In the genomic region with DNA sequence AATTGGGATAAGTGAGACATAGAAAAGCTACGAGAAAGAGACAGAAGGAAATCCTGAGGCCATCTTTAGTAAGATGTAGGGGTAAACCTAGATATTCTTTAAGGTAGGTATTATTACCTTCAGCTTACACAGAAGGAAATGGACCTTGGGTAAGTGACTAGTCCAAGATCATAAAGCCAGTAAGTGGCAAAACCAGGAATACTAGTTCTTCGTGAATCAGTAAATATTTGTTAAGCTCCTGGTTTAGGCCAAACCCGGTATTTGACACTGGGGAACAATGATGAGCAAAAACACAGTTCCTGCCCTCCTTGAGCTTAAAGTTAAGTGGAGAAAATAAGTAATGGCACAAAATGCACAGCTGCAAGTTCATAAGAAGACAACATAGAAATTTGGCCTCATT, we compare ENCODE assay signal across 32 cellular contexts.
"Had no signal": no experiment of that assay in that cellular context is flagged by ENCODE, and none has a peak within 500 bp of the region (broad histone marks: within the 10 kb centered on the region; RNA-seq: fewer than 3 reads in every experiment).

No MANE protein-coding gene starts in this region.

- DNase-seq: activated B cell treated with CpG ODN at 0.5 μM for 24 hours; activated CD4-positive, alpha-beta T cell treated with anti-CD3 and anti-CD28 coated beads for 4 hours; activated CD4-positive, alpha-beta T cell treated with anti-CD3 and anti-CD28 coated beads, Interleukin-2, amount 10 ng/mL, durations not matched to agents 24 days and 14 days; activated CD4-positive, alpha-beta T cell treated with anti-CD3 and anti-CD28 coated beads, Interleukin-2, amount 50 U/mL, for 1 hour; activated CD4-positive, alpha-beta T cell treated with anti-CD3 and anti-CD28 coated beads, Interleukin-2, amount 50 U/mL, for 4 hours; activated CD4-positive, CD25-positive, alpha-beta regulatory T cell treated with anti-CD3 and anti-CD28 coated beads, Interleukin-2, amount 50 U/mL, for 72 hours; activated CD8-positive, alpha-beta memory T cell treated with anti-CD3 and anti-CD28 coated beads, Interleukin-2, amount 50 U/mL, for 48 hours; activated CD8-positive, alpha-beta T cell treated with anti-CD3 and anti-CD28 coated beads for 36 hours; activated effector memory CD4-positive, alpha-beta T cell treated with Interleukin-2 at 50 U/mL for 16 hours; activated gamma-delta T cell; activated naive CD4-positive, alpha-beta T cell treated with anti-CD3 and anti-CD28 coated beads, Interleukin-2, amount 10 ng/mL, durations not matched to agents 7 days and 5 days; activated naive CD4-positive, alpha-beta T cell treated with Interleukin-2 at 50 U/mL for 16 hours; activated naive CD8-positive, alpha-beta T cell treated with anti-CD3 and anti-CD28 coated beads, Interleukin-2, amount 10 ng/mL, durations not matched to agents 7 days and 5 days; activated naive CD8-positive, alpha-beta T cell treated with anti-CD3 and anti-CD28 coated beads, Interleukin-2, amount 50 U/mL, for 24 hours; activated T-cell treated with anti-CD3 and anti-CD28 coated beads, Interleukin-2, amount 50 U/mL, for 24 hours; activated T-cell treated with anti-CD3 and anti-CD28 coated beads, Interleukin-2, amount 50 U/mL, for 48 hours; amygdala; anterior cingulate cortex; caudate nucleus; cerebellar nuclear complex; T-helper 2 cell; T-helper 9 cell had no signal

- H3K27ac Mint-ChIP-seq: activated B cell treated with CpG ODN at 0.5 μM for 24 hours; activated CD4-positive, alpha-beta T cell treated with anti-CD3 and anti-CD28 coated beads, Interleukin-2, amount 10 ng/mL, durations not matched to agents 24 days and 14 days; activated CD8-positive, alpha-beta T cell treated with anti-CD3 and anti-CD28 coated beads for 36 hours; activated naive CD4-positive, alpha-beta T cell treated with anti-CD3 and anti-CD28 coated beads, Interleukin-2, amount 10 ng/mL, durations not matched to agents 7 days and 5 days; activated naive CD8-positive, alpha-beta T cell; activated naive CD8-positive, alpha-beta T cell treated with anti-CD3 and anti-CD28 coated beads, Interleukin-2, amount 10 ng/mL, durations not matched to agents 7 days and 5 days; activated naive CD8-positive, alpha-beta T cell treated with anti-CD3 and anti-CD28 coated beads, Interleukin-2, amount 50 U/mL, for 24 hours; activated T-cell treated with anti-CD3 and anti-CD28 coated beads, Interleukin-2, amount 50 U/mL, for 24 hours; activated T-helper 2 cell treated with anti-CD3 and anti-CD28 coated beads, Interferon-gamma antibody, Interleukin-2, Interleukin-4, amounts not matched to agents 10 μg/mL and 5 μg/mL and 100 μg/mL, durations not matched to agents 14 hours and 24 hours and 36 hours; brain; T-helper 1 cell treated with Interleukin-12 subunit alpha and Interleukin-12 subunit beta and Interleukin-4 antibody, amounts not matched to agents 30 μg/mL and 1 μg/mL, for 36 hours; T-helper 2 cell treated with Interferon-gamma antibody and Interleukin-4, amounts not matched to agents 5 μg/mL and 100 μg/mL, for 36 hours had no signal

- ATAC-seq: activated CD8-positive, alpha-beta T cell treated with anti-CD3 and anti-CD28 coated beads for 36 hours; activated naive CD8-positive, alpha-beta T cell treated with anti-CD3 and anti-CD28 coated beads, Interleukin-2, amount 50 U/mL, for 24 hours had no signal

- H3K9me3 ChIP-seq: ascending aorta had no signal

- H3K27ac ChIP-seq: ascending aorta, cardiac muscle cell, VCaP had no signal

- H3K4me3 Mint-ChIP-seq: activated B cell treated with CpG ODN at 0.5 μM for 24 hours; activated CD4-positive, alpha-beta T cell treated with anti-CD3 and anti-CD28 coated beads, Interleukin-2, amount 10 ng/mL, durations not matched to agents 24 days and 14 days; activated CD8-positive, alpha-beta T cell treated with anti-CD3 and anti-CD28 coated beads for 36 hours; activated naive CD4-positive, alpha-beta T cell treated with anti-CD3 and anti-CD28 coated beads, Interleukin-2, amount 10 ng/mL, durations not matched to agents 7 days and 5 days; activated naive CD4-positive, alpha-beta T cell treated with anti-CD3 and anti-CD28 coated beads, Interleukin-2, amount 50 U/mL, for 24 hours; activated naive CD8-positive, alpha-beta T cell; activated naive CD8-positive, alpha-beta T cell treated with anti-CD3 and anti-CD28 coated beads, Interleukin-2, amount 10 ng/mL, durations not matched to agents 7 days and 5 days; activated naive CD8-positive, alpha-beta T cell treated with anti-CD3 and anti-CD28 coated beads, Interleukin-2, amount 50 U/mL, for 24 hours; activated T-cell treated with anti-CD3 and anti-CD28 coated beads, Interleukin-2, amount 50 U/mL, for 24 hours; central memory CD8-positive, alpha-beta T cell; T-helper 1 cell treated with Interleukin-12 subunit alpha and Interleukin-12 subunit beta and Interleukin-4 antibody, amounts not matched to agents 30 μg/mL and 1 μg/mL, for 36 hours; T-helper 2 cell treated with Interferon-gamma antibody and Interleukin-4, amounts not matched to agents 5 μg/mL and 100 μg/mL, for 36 hours had no signal

- H3K9me3 Mint-ChIP-seq: activated B cell treated with CpG ODN at 0.5 μM for 24 hours; activated CD4-positive, alpha-beta T cell treated with anti-CD3 and anti-CD28 coated beads, Interleukin-2, amount 10 ng/mL, durations not matched to agents 24 days and 14 days; activated CD8-positive, alpha-beta T cell treated with anti-CD3 and anti-CD28 coated beads for 36 hours; activated naive CD4-positive, alpha-beta T cell treated with anti-CD3 and anti-CD28 coated beads, Interleukin-2, amount 10 ng/mL, durations not matched to agents 7 days and 5 days; activated naive CD4-positive, alpha-beta T cell treated with anti-CD3 and anti-CD28 coated beads, Interleukin-2, amount 50 U/mL, for 24 hours; activated naive CD8-positive, alpha-beta T cell treated with anti-CD3 and anti-CD28 coated beads, Interleukin-2, amount 10 ng/mL, durations not matched to agents 7 days and 5 days; activated naive CD8-positive, alpha-beta T cell treated with anti-CD3 and anti-CD28 coated beads, Interleukin-2, amount 50 U/mL, for 24 hours; activated T-cell treated with anti-CD3 and anti-CD28 coated beads, Interleukin-2, amount 50 U/mL, for 24 hours; activated T-helper 2 cell treated with anti-CD3 and anti-CD28 coated beads, Interferon-gamma antibody, Interleukin-2, Interleukin-4, amounts not matched to agents 10 μg/mL and 5 μg/mL and 100 μg/mL, durations not matched to agents 14 hours and 24 hours and 36 hours; brain; central memory CD8-positive, alpha-beta T cell; T-helper 1 cell treated with Interleukin-12 subunit alpha and Interleukin-12 subunit beta and Interleukin-4 antibody, amounts not matched to agents 30 μg/mL and 1 μg/mL, for 36 hours; T-helper 2 cell treated with Interferon-gamma antibody and Interleukin-4, amounts not matched to agents 5 μg/mL and 100 μg/mL, for 36 hours had no signal

- H3K27me3 ChIP-seq: ascending aorta, cardiac muscle cell had no signal

- H3K27me3 Mint-ChIP-seq: activated B cell treated with CpG ODN at 0.5 μM for 24 hours; activated CD4-positive, alpha-beta T cell treated with anti-CD3 and anti-CD28 coated beads, Interleukin-2, amount 10 ng/mL, durations not matched to agents 24 days and 14 days; activated CD8-positive, alpha-beta T cell treated with anti-CD3 and anti-CD28 coated beads for 36 hours; activated naive CD4-positive, alpha-beta T cell treated with anti-CD3 and anti-CD28 coated beads, Interleukin-2, amount 10 ng/mL, durations not matched to agents 7 days and 5 days; activated naive CD4-positive, alpha-beta T cell treated with anti-CD3 and anti-CD28 coated beads, Interleukin-2, amount 50 U/mL, for 24 hours; activated naive CD8-positive, alpha-beta T cell; activated naive CD8-positive, alpha-beta T cell treated with anti-CD3 and anti-CD28 coated beads, Interleukin-2, amount 10 ng/mL, durations not matched to agents 7 days and 5 days; activated naive CD8-positive, alpha-beta T cell treated with anti-CD3 and anti-CD28 coated beads, Interleukin-2, amount 50 U/mL, for 24 hours; activated T-cell treated with anti-CD3 and anti-CD28 coated beads, Interleukin-2, amount 50 U/mL, for 24 hours; brain; central memory CD8-positive, alpha-beta T cell had no signal

- H3K4me3 ChIP-seq: ascending aorta, cardiac muscle cell had no signal
